ENCODE assay signal across 27 cellular contexts in the genomic region with DNA sequence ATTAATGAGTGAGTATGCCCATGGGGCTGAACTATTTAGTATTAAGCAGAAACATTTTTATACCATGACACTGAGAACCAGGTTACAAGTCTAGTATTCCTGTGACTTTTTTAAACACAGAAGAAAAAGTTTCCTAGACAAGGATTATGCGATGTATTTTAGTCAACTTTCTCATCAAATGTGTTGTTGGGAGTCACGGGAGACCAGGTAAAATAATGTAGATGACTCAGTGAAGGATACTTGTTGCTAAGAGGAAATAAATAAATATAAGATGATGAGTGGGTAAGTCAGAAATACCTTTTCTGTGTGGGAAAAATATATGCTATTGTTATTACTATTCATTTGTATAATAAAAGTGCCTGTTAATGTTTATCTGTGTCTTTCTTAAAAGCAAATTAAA.
"Had no signal": no experiment of that assay in that cellular context is flagged by ENCODE, and none has a peak within 500 bp of the region (broad histone marks: within the 10 kb centered on the region; RNA-seq: fewer than 3 reads in every experiment).

No MANE protein-coding gene starts in this region.

- H3K36me3 Mint-ChIP-seq: stimulated activated effector memory CD8-positive, alpha-beta T cell treated with anti-CD3 and anti-CD28 coated beads, Interleukin-12 subunit alpha, Interleukin-12 subunit beta, amount 100 ng/mL, for 72 hours had no signal

- DNase-seq: activated CD4-positive, alpha-beta T cell treated with anti-CD3 and anti-CD28 coated beads for 4 hours; activated CD4-positive, alpha-beta T cell treated with anti-CD3 and anti-CD28 coated beads, Interleukin-2, amount 50 U/mL, for 48 hours; activated CD4-positive, CD25-positive, alpha-beta regulatory T cell; activated effector memory CD4-positive, alpha-beta T cell treated with Interleukin-2 at 50 U/mL for 16 hours; activated naive CD4-positive, alpha-beta T cell treated with anti-CD3 and anti-CD28 coated beads for 36 hours; activated naive CD8-positive, alpha-beta T cell treated with anti-CD3 and anti-CD28 coated beads, Interleukin-2, amount 10 ng/mL, durations not matched to agents 7 days and 5 days; activated T-cell treated with anti-CD3 and anti-CD28 coated beads, Interleukin-2, amount 50 U/mL, for 48 hours; amniotic stem cell; caudate nucleus; effector CD4-positive, alpha-beta T cell; hippocampal formation; naive thymus-derived CD4-positive, alpha-beta T cell; posterior cingulate gyrus; small intestine; stimulated activated CD4-positive, alpha-beta T cell treated with anti-CD3 and anti-CD28 coated beads, Interleukin-2, amount 100 ng/mL, for 24 hours; stomach; T-helper 17 cell had no signal

- H3K4me3 Mint-ChIP-seq: activated naive CD4-positive, alpha-beta T cell treated with anti-CD3 and anti-CD28 coated beads for 36 hours; activated naive CD8-positive, alpha-beta T cell treated with anti-CD3 and anti-CD28 coated beads, Interleukin-2, amount 10 ng/mL, durations not matched to agents 7 days and 5 days; dendritic cell treated with granulocyte-macrophage colony-stimulating factor and Interleukin-4, amounts not matched to agents 40 ng/mL and 50 ng/mL, for 4 days; naive thymus-derived CD4-positive, alpha-beta T cell; neural progenitor cell; stimulated activated effector memory CD8-positive, alpha-beta T cell treated with anti-CD3 and anti-CD28 coated beads, Interleukin-12 subunit alpha, Interleukin-12 subunit beta, amount 100 ng/mL, for 72 hours; T-helper 17 cell had no signal

- H3K27ac Mint-ChIP-seq: activated naive CD4-positive, alpha-beta T cell treated with anti-CD3 and anti-CD28 coated beads for 36 hours; activated naive CD8-positive, alpha-beta T cell treated with anti-CD3 and anti-CD28 coated beads, Interleukin-2, amount 10 ng/mL, durations not matched to agents 7 days and 5 days; dendritic cell treated with granulocyte-macrophage colony-stimulating factor and Interleukin-4, amounts not matched to agents 40 ng/mL and 50 ng/mL, for 4 days; naive thymus-derived CD4-positive, alpha-beta T cell; neural progenitor cell; stimulated activated effector memory CD8-positive, alpha-beta T cell treated with anti-CD3 and anti-CD28 coated beads, Interleukin-12 subunit alpha, Interleukin-12 subunit beta, amount 100 ng/mL, for 72 hours; T-helper 17 cell had no signal

- H3K9ac ChIP-seq: neural progenitor cell had no signal

- H3K9me3 ChIP-seq: stomach, suprapubic skin, tibial nerve had no signal

- H3K4me3 ChIP-seq: lung, neural progenitor cell, stomach, suprapubic skin, tibial nerve had no signal

- H3K27me3 ChIP-seq: neural progenitor cell, stomach, suprapubic skin, tibial nerve had no signal

- H3K4me1 ChIP-seq: neural progenitor cell, suprapubic skin, tibial nerve had no signal

- H3K4me2 ChIP-seq: neural progenitor cell had no signal

- H3K36me3 ChIP-seq: neural progenitor cell, tibial nerve had no signal

- FAIRE-seq: frontal cortex, small intestine had no signal

- H2AFZ ChIP-seq: neural progenitor cell had no signal

- H3K27ac ChIP-seq: neural progenitor cell, stomach, suprapubic skin, tibial nerve had no signal

- H3K4me1 Mint-ChIP-seq: neural progenitor cell had no signal

- H3K9me3 Mint-ChIP-seq: activated naive CD4-positive, alpha-beta T cell treated with anti-CD3 and anti-CD28 coated beads for 36 hours; activated naive CD8-positive, alpha-beta T cell treated with anti-CD3 and anti-CD28 coated beads, Interleukin-2, amount 10 ng/mL, durations not matched to agents 7 days and 5 days; dendritic cell treated with granulocyte-macrophage colony-stimulating factor and Interleukin-4, amounts not matched to agents 40 ng/mL and 50 ng/mL, for 4 days; neural progenitor cell; stimulated activated effector memory CD8-positive, alpha-beta T cell treated with anti-CD3 and anti-CD28 coated beads, Interleukin-12 subunit alpha, Interleukin-12 subunit beta, amount 100 ng/mL, for 72 hours had no signal

- H3K27me3 Mint-ChIP-seq: activated naive CD8-positive, alpha-beta T cell treated with anti-CD3 and anti-CD28 coated beads, Interleukin-2, amount 10 ng/mL, durations not matched to agents 7 days and 5 days; dendritic cell treated with granulocyte-macrophage colony-stimulating factor and Interleukin-4, amounts not matched to agents 40 ng/mL and 50 ng/mL, for 4 days; naive thymus-derived CD4-positive, alpha-beta T cell; T-helper 17 cell had no signal

- ATAC-seq: esophagus mucosa; left lobe of liver; naive thymus-derived CD4-positive, alpha-beta T cell; sciatic nerve; stimulated activated effector memory CD8-positive, alpha-beta T cell treated with anti-CD3 and anti-CD28 coated beads, Interleukin-12 subunit alpha, Interleukin-12 subunit beta, amount 100 ng/mL, for 72 hours; T-helper 17 cell had no signal
